Comparison of ENCODE assay signal across 24 cellular contexts in genomic region chr11:75949023-75949672, GRCh38.
DNase-seq lines count a peak whose midpoint lies in the region; ATAC-seq, FAIRE-seq and TF ChIP-seq lines count a peak whose summit lies in the region.
"Had no signal": no experiment of that assay in that cellular context is flagged by ENCODE, and none has a peak within 500 bp of the region (broad histone marks: within the 10 kb centered on the region; RNA-seq: fewer than 3 reads in every experiment).

No MANE protein-coding gene starts in this region.

- H3K9me3 ChIP-seq in GM23248 (ENCODE audit: low read depth) (no peaks in the 10 kb centered on the region), adipocyte (ENCODE audit: control insufficient read depth, low read length) (no peaks in the 10 kb centered on the region), breast epithelium (no peaks in the 10 kb centered on the region)
- H3K9me3 ChIP-seq: pancreas, stomach had no signal

- H4K20me1 ChIP-seq in GM23248 (ENCODE audit: insufficient read depth), result no peaks in the 10 kb centered on the region

- DNase-seq in AG08395 (ENCODE audit: low spot score) (peak; percentile 49), GM23248 (peak; percentile 69), adipocyte (ENCODE audit: low read depth) (peak; percentile 46), foreskin fibroblast (peak; percentile 56 to 81), NCI-H2196 (lab: John Stamatoyannopoulos, UW; ENCODE audit: unreplicated experiment) (no peak), breast epithelium (ENCODE audit: low spot score in 2 of 2) (no peak), D721Med (ENCODE audit: insufficient read length, low spot score) (no peak)
- DNase-seq: activated CD4-positive, alpha-beta T cell treated with anti-CD3 and anti-CD28 coated beads, Interleukin-2, amount 50 U/mL, for 48 hours; amygdala; central memory CD4-positive, alpha-beta T cell; effector memory CD4-positive, alpha-beta T cell; KG1; kidney; naive thymus-derived CD8-positive, alpha-beta T cell; NCI-H2081; NCI-H524 treated with DMSO at 0.1 percent for 48 hours; pancreas; SHP77 treated with DMSO at 0.1 percent for 48 hours; stomach; T-helper 17 cell; WERI-Rb-1 had no signal

- H3K9me2 ChIP-seq in GM23248 (ENCODE audit: insufficient read depth), result no peaks in the 10 kb centered on the region

- H3K4me3 ChIP-seq in GM23248, result no peak overlapping the region
- H3K4me3 ChIP-seq in adipocyte (ENCODE audit: low read length), result no peak overlapping the region
- no peak overlapping the region for H3K4me3 ChIP-seq in foreskin fibroblast (ENCODE audit: low read depth in 1 of 2, low read length in 2 of 2)
- no peak overlapping the region for H3K4me3 ChIP-seq in breast epithelium
- H3K4me3 ChIP-seq: hepatocyte, pancreas, stomach had no signal

- H3K9ac ChIP-seq in GM23248 (no peak overlapping the region), adipocyte (ENCODE audit: low read length) (no peak overlapping the region)

- H3F3A ChIP-seq in GM23248 (ENCODE audit: insufficient read depth), result peaks cover 4% of the 10 kb centered on the region

- H3K36me3 ChIP-seq in GM23248 (ENCODE audit: low read depth) (no peaks in the 10 kb centered on the region), adipocyte (ENCODE audit: control insufficient read depth, insufficient read depth, low read length, severe bottlenecking) (no peaks in the 10 kb centered on the region), breast epithelium (no peaks in the 10 kb centered on the region)
- H3K36me3 ChIP-seq: pancreas, stomach, WERI-Rb-1 had no signal

- peaks cover 20% of the 10 kb centered on the region for H3K79me2 ChIP-seq in GM23248 (ENCODE audit: insufficient read depth)

- H3K4me1 ChIP-seq in GM23248 (ENCODE audit: insufficient read depth), result 0 out of 2 replicates have a peak, but pooled peaks cover 15% of the 10 kb centered on the region
- peaks cover 20% of the 10 kb centered on the region for H3K4me1 ChIP-seq in adipocyte (ENCODE audit: control insufficient read depth, insufficient read depth, low read length)
- H3K4me1 ChIP-seq in breast epithelium, result peaks cover 3 to 12% of the 10 kb centered on the region in 2 donors

- TF ChIP-seq POLR2A in breast epithelium (IDR thresholded peaks at IDR 0.05), result no peak

- peak overlapping the region; percentile 34 for H3K4me2 ChIP-seq in GM23248 (ENCODE audit: unreplicated experiment)
- H3K4me2 ChIP-seq: hepatocyte had no signal

- FAIRE-seq in D721Med (lab: Jason Lieb, UNC), result no peak
- FAIRE-seq: kidney, pancreas, urothelium cell line had no signal

- no peak for ATAC-seq in esophagus mucosa
- ATAC-seq: naive thymus-derived CD8-positive, alpha-beta T cell; pancreas; T-helper 17 cell had no signal

- intact Hi-C loops in breast epithelium (cut with DNase I; ENCODE audit: low total_unique reads), result no loop called here

- H3K27me3 ChIP-seq in GM23248 (replicated peaks; ENCODE audit: insufficient read depth) (no peaks in the 10 kb centered on the region), adipocyte (replicated peaks; ENCODE audit: control insufficient read depth, insufficient read depth, low read length) (no peaks in the 10 kb centered on the region), breast epithelium (no peaks in the 10 kb centered on the region)
- H3K27me3 ChIP-seq: hepatocyte, pancreas, stomach had no signal

- H2AFZ ChIP-seq in GM23248, result no peak overlapping the region
- H2AFZ ChIP-seq: hepatocyte had no signal

- no peak overlapping the region for H3K27ac ChIP-seq in GM23248
- no peak overlapping the region for H3K27ac ChIP-seq in breast epithelium
- H3K27ac ChIP-seq: hepatocyte, pancreas, WERI-Rb-1 had no signal

- WGBS in GM23248 (ENCODE audit: low coverage in 1 of 2, low lambda C conversion rate in 2 of 2, missing lambda C conversion rate in 2 of 2), 2 experiments, result 14 to 19% methylated on average over 6 of the region's 6 CpGs

- no peak for TF ChIP-seq CTCF in foreskin fibroblast (IDR thresholded peaks at IDR 0.05; ENCODE audit: low read depth, low read length)
- no peak for TF ChIP-seq CTCF in breast epithelium (IDR thresholded peaks at IDR 0.05)
- TF ChIP-seq CTCF in D721Med (IDR thresholded peaks at IDR 0.05; ENCODE audit: insufficient read depth, missing control alignments), result no peak

- in situ Hi-C loops in GM23248 (cut with MboI), result no loop called here

Comparison
In these comparisons a context has a peak if more than half of its experiments do, and no peak if none do; other contexts are left out.
1. DNase-seq: peak in AG08395 (single experiment), GM23248 (single experiment), adipocyte (single experiment) and foreskin fibroblast (2 of 2); none in NCI-H2196 (single experiment), breast epithelium (0 of 2) and D721Med (single experiment).